ENCODE assay signal across 20 cellular contexts in genomic region chr10:131829156-131829930, GRCh38.
DNase-seq lines count a peak whose midpoint lies in the region; ATAC-seq, FAIRE-seq and TF ChIP-seq lines count a peak whose summit lies in the region.
"Had no signal": no experiment of that assay in that cellular context is flagged by ENCODE, and none has a peak within 500 bp of the region (broad histone marks: within the 10 kb centered on the region; RNA-seq: fewer than 3 reads in every experiment).

No MANE protein-coding gene starts in this region.

- H3K27me3 Mint-ChIP-seq in type B pancreatic cell: peaks cover 30% of the 10 kb centered on the region

- no peak for TF ChIP-seq CTCF in RWPE2 (IDR thresholded peaks at IDR 0.05; ENCODE audit: poor library complexity, severe bottlenecking)
- no peak for TF ChIP-seq CTCF in H1 (IDR thresholded peaks at IDR 0.05; ENCODE audit: control extremely low read depth in 1 of 3, insufficient read depth in 1 of 3, low read depth in 1 of 3, low read length in 3 of 3)
- no peak for TF ChIP-seq CTCF in osteoblast (IDR thresholded peaks at IDR 0.05; ENCODE audit: extremely low read depth, low read depth, low read length)
- TF ChIP-seq CTCF in type B pancreatic cell (conservative IDR thresholded peaks at IDR 0.05): no peak
- TF ChIP-seq CTCF in transverse colon (IDR thresholded peaks at IDR 0.05): no peak

- no peak overlapping the region for H3K18ac ChIP-seq in H1 (ENCODE audit: extremely low read depth, low read length)

- no peak for FAIRE-seq in H1 (lab: Jason Lieb, UNC)

- H4K20me1 ChIP-seq in H1 (replicated peaks in 1 of 2; ENCODE audit: control insufficient read depth in 1 of 2, insufficient read depth in 2 of 2, low read length in 2 of 2) (no peaks in the 10 kb centered on the region), osteoblast (ENCODE audit: insufficient read depth, low read length) (no peaks in the 10 kb centered on the region)

- no peak overlapping the region for H3K4me3 Mint-ChIP-seq in type B pancreatic cell
- H3K4me3 Mint-ChIP-seq: CD4-positive, alpha-beta T cell had no signal

- H3K36me3 ChIP-seq in RWPE2 (ENCODE audit: low read depth) (no peaks in the 10 kb centered on the region), H1 (ENCODE audit: control insufficient read depth in 2 of 4, insufficient read depth in 4 of 4, low read length in 3 of 4) (no peaks in the 10 kb centered on the region), osteoblast (ENCODE audit: insufficient read depth, low read length) (no peaks in the 10 kb centered on the region), transverse colon (no peaks in the 10 kb centered on the region)
- H3K36me3 ChIP-seq: HAP-1 had no signal

- H3K79me2 ChIP-seq in H1 (ENCODE audit: control insufficient read depth in 1 of 2, insufficient read depth in 2 of 2, low read length in 2 of 2): no peaks in the 10 kb centered on the region
- no peaks in the 10 kb centered on the region for H3K79me2 ChIP-seq in osteoblast (ENCODE audit: insufficient read depth, low read length)

- in situ Hi-C loops in transverse colon (cut with MboI; ENCODE audit: low pct_ligation_motif_present in 1 of 4, low pct_unique_long_range_greater_than_20kb in 1 of 4, low sequenced_read_pairs in 3 of 4): no loop called here

- H3K36me3 Mint-ChIP-seq in type B pancreatic cell: no peaks in the 10 kb centered on the region

- TF ChIP-seq POLR2A in H1 (IDR thresholded peaks at IDR 0.05; ENCODE audit: control extremely low read depth in 1 of 2, low read depth in 2 of 2, low read length in 2 of 2) (no peak), transverse colon (IDR thresholded peaks at IDR 0.05) (no peak)

- peaks cover 3% of the 10 kb centered on the region for H3K27me3 ChIP-seq in RWPE2 (ENCODE audit: insufficient read depth, poor library complexity, severe bottlenecking)
- no peaks in the 10 kb centered on the region; a peak in 1 of 7 replicates for H3K27me3 ChIP-seq in H1 (replicated peaks in 1 of 4; ENCODE audit: control insufficient read depth in 3 of 4, extremely low read depth in 1 of 4, insufficient read depth in 3 of 4, low read length in 3 of 4)
- no peaks in the 10 kb centered on the region for H3K27me3 ChIP-seq in osteoblast (ENCODE audit: insufficient read depth, low read length)
- H3K27me3 ChIP-seq in transverse colon: peaks cover 3% of the 10 kb centered on the region

- H4K91ac ChIP-seq in H1 (replicated peaks; ENCODE audit: insufficient read length, low read length): peak overlapping the region; percentile 3

- peak overlapping the region; percentile 79; the same call in 1 of the 2 replicates for H4K8ac ChIP-seq in H1 (ENCODE audit: extremely low read depth, insufficient read depth, low read length)

- H3K14ac ChIP-seq in H1 (ENCODE audit: insufficient read length): no peak overlapping the region

- TF ChIP-seq RAD21 in H1 (IDR thresholded peaks at IDR 0.05 in 1 of 2, conservative IDR thresholded peaks at IDR 0.05 in 1 of 2; ENCODE audit: low read depth in 2 of 2, low read length in 2 of 2): no peak

- H3K79me1 ChIP-seq in H1 (ENCODE audit: low read depth, low read length): no peaks in the 10 kb centered on the region

- H3K23me2 ChIP-seq in H1 (ENCODE audit: low read depth, low read length): 0 out of 2 replicates have a peak, but pooled peaks cover 1% of the 10 kb centered on the region

- H2BK120ac ChIP-seq in H1 (replicated peaks; ENCODE audit: low read depth, low read length): no peak overlapping the region

- H2BK15ac ChIP-seq in H1 (ENCODE audit: low read length): no peak overlapping the region

- intact Hi-C loops in transverse colon (cut with DNase I; ENCODE audit: low total_unique reads): no loop called here

- H2AFZ ChIP-seq in H1 (ENCODE audit: low read length) (no peak overlapping the region), osteoblast (ENCODE audit: low read length) (no peak overlapping the region)

- no peak overlapping the region for H2BK12ac ChIP-seq in H1 (ENCODE audit: low read depth, low read length)

- H3K9me3 Mint-ChIP-seq in type B pancreatic cell: peaks cover 10% of the 10 kb centered on the region

- H2BK20ac ChIP-seq in H1 (ENCODE audit: low read length): no peak overlapping the region

- peak overlapping the region; percentile 16 for H3K27ac Mint-ChIP-seq in type B pancreatic cell
- H3K27ac Mint-ChIP-seq: CD4-positive, alpha-beta T cell had no signal

- no peak overlapping the region for H2BK5ac ChIP-seq in H1 (ENCODE audit: low read depth, low read length)

- DNase-seq in RWPE2 (ENCODE audit: low spot score) (peak; percentile 27), H1 (ENCODE audit: low read depth in 1 of 2, low spot score in 2 of 2) (no peak), osteoblast (ENCODE audit: insufficient read length, low spot score, missing footprints) (peak; percentile 79), type B pancreatic cell (ENCODE audit: extremely low spot score, unreplicated experiment) (no peak), transverse colon (no peak), kidney glomerular epithelial cell (lab: John Stamatoyannopoulos, UW) (no peak)
- DNase-seq: COR-L47, DMS79, KBM-7, MM.1S, NCI-H1048, NCI-H1417 treated with DMSO at 0.1 percent for 48 hours, NCI-H187, NCI-H446, NCI-H526 treated with DMSO at 0.1 percent for 48 hours, SHP77 treated with DMSO at 0.1 percent for 48 hours had no signal

- H3K9me3 ChIP-seq in RWPE2 (ENCODE audit: severe bottlenecking) (no peaks in the 10 kb centered on the region), H1 (ENCODE audit: insufficient read depth in 2 of 2, low read depth in 1 of 2, low read length in 1 of 2) (no peaks in the 10 kb centered on the region), osteoblast (ENCODE audit: low read depth, low read length) (no peaks in the 10 kb centered on the region), transverse colon (no peaks in the 10 kb centered on the region)
- H3K9me3 ChIP-seq: HAP-1 had no signal

- no peak overlapping the region for H3K56ac ChIP-seq in H1 (replicated peaks; ENCODE audit: insufficient read length, low read depth, low read length)

- no peaks in the 10 kb centered on the region for H3K4me1 ChIP-seq in RWPE2 (ENCODE audit: insufficient read depth, poor library complexity, severe bottlenecking)
- H3K4me1 ChIP-seq in H1 (replicated peaks in 1 of 4; ENCODE audit: control insufficient read depth in 3 of 4, insufficient read depth in 4 of 4, low read length in 3 of 4): peaks cover 3 to 9% (median 7%) of the 10 kb centered on the region in 4 experiments
- no peaks in the 10 kb centered on the region for H3K4me1 ChIP-seq in osteoblast (ENCODE audit: insufficient read depth, low read length)
- H3K4me1 ChIP-seq in transverse colon: no peaks in the 10 kb centered on the region
- H3K4me1 ChIP-seq: HAP-1 had no signal

- no peak for TF ChIP-seq EP300 in H1 (IDR thresholded peaks at IDR 0.05; ENCODE audit: borderline replicate concordance in 1 of 2, low read depth in 2 of 2, low read length in 2 of 2)
- TF ChIP-seq EP300 in transverse colon (IDR thresholded peaks at IDR 0.05; ENCODE audit: low read depth): no peak

- no peak overlapping the region for H3K4ac ChIP-seq in H1 (replicated peaks; ENCODE audit: insufficient read length, low read depth, low read length)

- H3K4me2 ChIP-seq in H1 (ENCODE audit: insufficient read depth in 1 of 2, low read depth in 2 of 2, low read length in 2 of 2): no peak overlapping the region
- no peak overlapping the region for H3K4me2 ChIP-seq in osteoblast (ENCODE audit: insufficient read depth, low read length)

- peaks cover 5% of the 10 kb centered on the region for H3K4me1 Mint-ChIP-seq in type B pancreatic cell (ENCODE audit: unreplicated experiment)

- ATAC-seq in RWPE2 (ENCODE audit: low read depth): no peak
- no peak for ATAC-seq in GM19467 (IDR thresholded peaks at IDR 0.05; ENCODE audit: unreplicated experiment)

- no peak overlapping the region for H3K23ac ChIP-seq in H1 (ENCODE audit: insufficient read length)

- no peak overlapping the region for H4K5ac ChIP-seq in H1 (ENCODE audit: insufficient read length, low read depth, low read length)

- whole genome bisulfite sequencing in H1 (ENCODE audit: extremely low coverage in 1 of 2, insufficient coverage in 1 of 2, insufficient read length in 1 of 2, insufficient replicate concordance in 2 of 2, low coverage in 1 of 2, low lambda C conversion rate in 2 of 2, missing lambda C conversion rate in 1 of 2), 2 experiments: 91% methylated on average over 11 of the region's 14 CpGs; no CpG with 5 or more reads in 1 of the 2 experiments
- 72 to 88% methylated on average over 3 to 14 of the region's 14 CpGs for WGBS in transverse colon (ENCODE audit: low coverage in 1 of 2), 2 donors

- H3K9ac ChIP-seq in H1 (replicated peaks in 1 of 4; ENCODE audit: extremely low read depth in 1 of 4, low read depth in 3 of 4, low read length in 3 of 4): no peak overlapping the region

- H2AK5ac ChIP-seq in H1 (ENCODE audit: low read depth, low read length): no peak overlapping the region

- H3K27ac ChIP-seq in RWPE2 (ENCODE audit: poor library complexity, severe bottlenecking) (no peak overlapping the region), H1 (ENCODE audit: low read depth, low read length) (no peak overlapping the region), osteoblast (ENCODE audit: low read depth, low read length) (no peak overlapping the region), transverse colon (no peak overlapping the region)
- H3K27ac ChIP-seq: HL-60 had no signal

- POLR2A ChIA-PET in H1 (lab: Charles Lee; ENCODE audit: partially characterized antibody): no interaction called here

- H3K4me3 ChIP-seq in RWPE2 (ENCODE audit: severe bottlenecking) (no peak overlapping the region), H1 (ENCODE audit: extremely low read depth in 1 of 4, insufficient read depth in 2 of 4, low read depth in 3 of 4, low read length in 4 of 4) (no peak overlapping the region), osteoblast (ENCODE audit: insufficient read depth, low read length) (no peak overlapping the region), transverse colon (no peak overlapping the region)
- H3K4me3 ChIP-seq: HAP-1 had no signal

- CTCF ChIA-PET in H1 (lab: Charles Lee; ENCODE audit: partially characterized antibody): interaction anchor here (0.5 to 2.4 kb wide), 3 partner anchors 12 to 54 kb away, joined by 4 to 6 read pairs (median 4); no protein-coding TSS in a partner anchor

TF ChIP-seq in H1, 55 proteins besides CTCF, POLR2A, EP300 and RAD21 (continues in another document):
- TF ChIP-seq RXRA (IDR thresholded peaks at IDR 0.05; ENCODE audit: insufficient read depth, low read depth, low read length) (no peak), HDAC2 (IDR thresholded peaks at IDR 0.05; ENCODE audit: borderline replicate concordance in 1 of 2, low read depth in 2 of 2, low read length in 2 of 2) (no peak), TAF1 (IDR thresholded peaks at IDR 0.05; ENCODE audit: low read depth, low read length) (no peak), KDM1A (IDR thresholded peaks at IDR 0.05; ENCODE audit: borderline replicate concordance, low read length) (no peak), GTF2F1 (IDR thresholded peaks at IDR 0.05; ENCODE audit: borderline replicate concordance, low read depth, low read length) (no peak), SIN3A (conservative IDR thresholded peaks at IDR 0.05 in 1 of 2, IDR thresholded peaks at IDR 0.05 in 1 of 2; ENCODE audit: low read depth in 1 of 2, low read length in 2 of 2) (no peak), CTBP2 (IDR thresholded peaks at IDR 0.05; ENCODE audit: borderline replicate concordance, insufficient read depth, insufficient read length, low read length) (no peak)

Comparison
In these comparisons a context has a peak if more than half of its experiments do, and no peak if none do; other contexts are left out.
1. DNase-seq: peak in RWPE2 (single experiment) and osteoblast (single experiment); none in H1 (0 of 2), type B pancreatic cell (single experiment), transverse colon (single experiment) and kidney glomerular epithelial cell (single experiment).